In genomic region chr16:4624827-4625616, GRCh38 we compare ENCODE assay signal across 1 cellular context.
TF ChIP-seq lines count a peak whose summit lies in the region.

No MANE protein-coding gene starts in this region.

TF ChIP-seq in HEK293, 187 proteins besides CTCF, POLR2A, EP300 and RAD21 (continued from another document and continues in another):
- TF ChIP-seq ZNF362 (tag by site-specific recombination; IDR thresholded peaks at IDR 0.05) (no peak), ZEB2 (tag by site-specific recombination; IDR thresholded peaks at IDR 0.05) (no peak), REPIN1 (tag by site-specific recombination; IDR thresholded peaks at IDR 0.05; ENCODE audit: low read depth) (no peak), ZFP41 (tag by site-specific recombination; IDR thresholded peaks at IDR 0.05; ENCODE audit: borderline replicate concordance) (no peak), SP3 (tag by site-specific recombination; IDR thresholded peaks at IDR 0.05) (0 out of 2 replicates have a peak, but pooled peaks have one; percentile 22), ZNF571 (tag by site-specific recombination; IDR thresholded peaks at IDR 0.05) (no peak), ZNF280C (tag by site-specific recombination; IDR thresholded peaks at IDR 0.05) (no peak), ZNF518A (tag by site-specific recombination; conservative IDR thresholded peaks at IDR 0.05; ENCODE audit: low read depth) (no peak), ZXDB (tag by site-specific recombination; IDR thresholded peaks at IDR 0.05) (peak; percentile 69; the same call in 1 of the 2 replicates), ZNF791 (tag by site-specific recombination; IDR thresholded peaks at IDR 0.05) (no peak), ELK4 (IDR thresholded peaks at IDR 0.05; ENCODE audit: borderline replicate concordance, low read depth, low read length) (no peak), ZNF707 (tag by site-specific recombination; IDR thresholded peaks at IDR 0.05) (no peak), ZFP69B (tag by site-specific recombination; IDR thresholded peaks at IDR 0.05) (no peak), ZBTB7A (tag by site-specific recombination; IDR thresholded peaks at IDR 0.05; ENCODE audit: low read depth) (no peak), PBX3 (CRISPR knock-in tag; IDR thresholded peaks at IDR 0.05) (peak; percentile 65), FEZF1 (tag by site-specific recombination; IDR thresholded peaks at IDR 0.05) (no peak), KLF9 (tag by site-specific recombination; IDR thresholded peaks at IDR 0.05; ENCODE audit: low read depth) (peak; percentile 23; the same call in 1 of the 2 replicates), ZNF398 (tag by site-specific recombination; IDR thresholded peaks at IDR 0.05) (no peak), PRDM1 (tag by site-specific recombination; IDR thresholded peaks at IDR 0.05) (peak; percentile 70; the same call in 1 of the 2 replicates), ZNF488 (tag by site-specific recombination; IDR thresholded peaks at IDR 0.05) (no peak), ZNF366 (tag by site-specific recombination; conservative IDR thresholded peaks at IDR 0.05) (no peak), ZBTB11 (tag by site-specific recombination; conservative IDR thresholded peaks at IDR 0.05; ENCODE audit: low read depth) (0 out of 2 replicates have a peak, but pooled peaks have one; percentile 9), ZNF239 (tag by site-specific recombination; IDR thresholded peaks at IDR 0.05) (no peak), ATF2 (tag by site-specific recombination; IDR thresholded peaks at IDR 0.05; ENCODE audit: low read depth) (no peak), OSR2 (tag by site-specific recombination; IDR thresholded peaks at IDR 0.05) (no peak), KLF1 (tag by site-specific recombination; IDR thresholded peaks at IDR 0.05) (0 out of 2 replicates have a peak, but pooled peaks have one; percentile 24), ZIC2 (tag by site-specific recombination; IDR thresholded peaks at IDR 0.05) (peak; percentile 90), SP2 (tag by site-specific recombination; IDR thresholded peaks at IDR 0.05) (peak; percentile 26; the same call in 1 of the 2 replicates), ZSCAN30 (tag by site-specific recombination; IDR thresholded peaks at IDR 0.05) (0 out of 2 replicates have a peak, but pooled peaks have one; percentile 38), ZNF585B (tag by site-specific recombination; IDR thresholded peaks at IDR 0.05) (no peak), ZNF416 (tag by site-specific recombination; IDR thresholded peaks at IDR 0.05) (no peak), ZBTB44 (tag by site-specific recombination; IDR thresholded peaks at IDR 0.05) (no peak), ZNF654 (tag by site-specific recombination; IDR thresholded peaks at IDR 0.05; ENCODE audit: low read depth) (no peak), ZNF324 (tag by site-specific recombination; IDR thresholded peaks at IDR 0.05) (no peak), ZBTB26 (tag by site-specific recombination; optimal IDR thresholded peaks at IDR 0.05) (peak; percentile 95), ZNF510 (tag by site-specific recombination; IDR thresholded peaks at IDR 0.05; ENCODE audit: insufficient replicate concordance) (no peak)
